ENCODE assay signal across 18 cellular contexts in genomic region chr10:73537709-73538108, GRCh38.
"Had no signal": no experiment of that assay in that cellular context is flagged by ENCODE, and none has a peak within 500 bp of the region (broad histone marks: within the 10 kb centered on the region; RNA-seq: fewer than 3 reads in every experiment).

No MANE protein-coding gene starts in this region.

- DNase-seq: activated CD4-positive, alpha-beta T cell treated with anti-CD3 and anti-CD28 coated beads, Interleukin-2, amount 50 U/mL, for 4 hours; activated effector memory CD4-positive, alpha-beta T cell treated with Interleukin-2 at 50 U/mL for 16 hours; activated naive CD4-positive, alpha-beta T cell treated with anti-CD3 and anti-CD28 coated beads, Interleukin-2, amount 10 ng/mL, durations not matched to agents 7 days and 5 days; activated naive CD8-positive, alpha-beta T cell treated with anti-CD3 and anti-CD28 coated beads, Interleukin-2, amount 50 U/mL, for 24 hours; activated T-cell treated with anti-CD3 and anti-CD28 coated beads, Interleukin-2, amount 50 U/mL, for 48 hours; dermis blood vessel endothelial cell; effector CD8-positive, alpha-beta T cell; left ventricle myocardium superior; mammary epithelial cell; spleen; stimulated activated CD4-positive, alpha-beta T cell treated with anti-CD3 and anti-CD28 coated beads, Interleukin-4, amount 100 ng/mL, for 1 hour; stimulated activated naive CD4-positive, alpha-beta T cell treated with Interleukin-2 at 50 U/mL for 16 hours; tibial artery had no signal

- H3K4me1 ChIP-seq: ascending aorta, esophagus muscularis mucosa, prostate gland, right atrium auricular region, tibial artery had no signal

- H3K36me3 Mint-ChIP-seq: activated naive CD4-positive, alpha-beta T cell treated with anti-CD3 and anti-CD28 coated beads, Interleukin-2, amount 10 ng/mL, durations not matched to agents 7 days and 5 days; natural killer cell treated with Interleukin-12 subunit alpha and Interleukin-12 subunit beta and Interleukin-15 and Interleukin-18, amount 100 ng/mL, for 72 hours had no signal

- H3K27ac ChIP-seq: ascending aorta, esophagus muscularis mucosa, prostate gland, right atrium auricular region, spleen, tibial artery had no signal

- H3K9me3 Mint-ChIP-seq: activated naive CD4-positive, alpha-beta T cell treated with anti-CD3 and anti-CD28 coated beads, Interleukin-2, amount 10 ng/mL, durations not matched to agents 7 days and 5 days; activated naive CD8-positive, alpha-beta T cell treated with anti-CD3 and anti-CD28 coated beads, Interleukin-2, amount 50 U/mL, for 24 hours; natural killer cell treated with Interleukin-12 subunit alpha and Interleukin-12 subunit beta and Interleukin-15 and Interleukin-18, amount 100 ng/mL, for 72 hours had no signal

- H3K4me3 Mint-ChIP-seq: activated naive CD4-positive, alpha-beta T cell treated with anti-CD3 and anti-CD28 coated beads, Interleukin-2, amount 10 ng/mL, durations not matched to agents 7 days and 5 days; activated naive CD8-positive, alpha-beta T cell treated with anti-CD3 and anti-CD28 coated beads, Interleukin-2, amount 50 U/mL, for 24 hours; natural killer cell treated with Interleukin-12 subunit alpha and Interleukin-12 subunit beta and Interleukin-15 and Interleukin-18, amount 100 ng/mL, for 72 hours had no signal

- H3K4me3 ChIP-seq: ascending aorta, esophagus muscularis mucosa, prostate gland, right atrium auricular region, spleen, tibial artery had no signal

- H3K9me3 ChIP-seq: ascending aorta, esophagus muscularis mucosa, prostate gland, right atrium auricular region, spleen, tibial artery had no signal

- ATAC-seq: left ventricle myocardium superior; natural killer cell treated with Interleukin-12 subunit alpha and Interleukin-12 subunit beta and Interleukin-15 and Interleukin-18, amount 100 ng/mL, for 72 hours had no signal

- H3K27me3 ChIP-seq: ascending aorta, esophagus muscularis mucosa, right atrium auricular region, spleen, tibial artery had no signal

- H3K36me3 ChIP-seq: prostate gland had no signal

- H3K27ac Mint-ChIP-seq: activated naive CD4-positive, alpha-beta T cell treated with anti-CD3 and anti-CD28 coated beads, Interleukin-2, amount 10 ng/mL, durations not matched to agents 7 days and 5 days; activated naive CD8-positive, alpha-beta T cell treated with anti-CD3 and anti-CD28 coated beads, Interleukin-2, amount 50 U/mL, for 24 hours; natural killer cell treated with Interleukin-12 subunit alpha and Interleukin-12 subunit beta and Interleukin-15 and Interleukin-18, amount 100 ng/mL, for 72 hours had no signal

- H3K27me3 Mint-ChIP-seq: activated naive CD4-positive, alpha-beta T cell treated with anti-CD3 and anti-CD28 coated beads, Interleukin-2, amount 10 ng/mL, durations not matched to agents 7 days and 5 days; activated naive CD8-positive, alpha-beta T cell treated with anti-CD3 and anti-CD28 coated beads, Interleukin-2, amount 50 U/mL, for 24 hours; natural killer cell treated with Interleukin-12 subunit alpha and Interleukin-12 subunit beta and Interleukin-15 and Interleukin-18, amount 100 ng/mL, for 72 hours had no signal
